Comparison of ENCODE assay signal across 1 cellular context in genomic region chr3:194082596-194083220, GRCh38.
TF ChIP-seq lines count a peak whose summit lies in the region.

No MANE protein-coding gene starts in this region.

TF ChIP-seq in GM23338, 12 proteins besides CTCF, POLR2A, EP300 and RAD21 (continued from another document):
- TF ChIP-seq REST (IDR thresholded peaks at IDR 0.05; ENCODE audit: unreplicated experiment): no peak
- TF ChIP-seq ZNF331 (CRISPR knock-in tag; IDR thresholded peaks at IDR 0.05; ENCODE audit: low read depth): no peak
